ENCODE assay signal across 8 cellular contexts in the genomic region with DNA sequence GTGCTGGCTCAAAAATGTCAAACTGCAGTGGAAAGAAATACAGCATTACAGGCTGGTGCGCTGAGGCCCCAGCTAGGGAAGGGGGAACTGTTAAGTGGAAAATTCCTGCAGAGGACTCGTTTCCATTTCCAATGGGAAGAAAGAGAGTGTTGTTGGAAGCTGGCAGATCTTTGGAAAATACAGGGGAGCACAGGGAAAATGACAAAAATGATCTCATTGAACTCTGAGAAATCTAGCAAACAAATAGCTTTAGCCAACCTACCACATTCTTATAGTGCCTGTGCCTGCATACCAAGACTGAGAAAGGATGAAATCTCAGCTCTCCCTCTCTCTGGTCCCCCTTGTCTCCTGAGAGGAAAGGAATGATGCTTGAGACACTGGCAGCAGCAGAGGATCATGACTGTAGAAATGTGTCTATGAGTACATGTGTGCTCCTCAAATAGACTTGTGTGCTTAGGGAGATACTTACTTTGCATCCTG.
DNase-seq lines count a peak whose midpoint lies in the region; ATAC-seq and TF ChIP-seq lines count a peak whose summit lies in the region.

No MANE protein-coding gene starts in this region.

- peak overlapping the region; percentile 76 for H3K4me3 ChIP-seq in ACC112 (ENCODE audit: low read depth, low read length)
- peak overlapping the region; percentile 69 for H3K4me3 ChIP-seq in HUES64 (ENCODE audit: low read length)
- peak overlapping the region; percentile 70 to 87 for H3K4me3 ChIP-seq in muscle layer of duodenum (ENCODE audit: low read depth in 1 of 2, low read length in 2 of 2)

- WGBS in HUES64, result 17% methylated on average over 2 of the region's 2 CpGs

- H3K9ac ChIP-seq in HUES64 (ENCODE audit: low read depth, low read length), result peak overlapping the region; percentile 95; the same call in 1 of the 2 replicates

- H3K4me1 ChIP-seq in ACC112 (ENCODE audit: control insufficient read depth, insufficient read depth, low read length, unreplicated experiment), result peaks cover 11% of the 10 kb centered on the region
- H3K4me1 ChIP-seq in HUES64 (ENCODE audit: insufficient read depth, low read length), result peaks cover 26% of the 10 kb centered on the region
- H3K4me1 ChIP-seq in muscle layer of duodenum (ENCODE audit: control insufficient read depth in 1 of 2, insufficient read depth in 2 of 2, low read length in 2 of 2), result peaks cover 5 to 7% of the 10 kb centered on the region in 2 donors

- H3K79me2 ChIP-seq in ACC112 (ENCODE audit: control insufficient read depth, insufficient read depth, low read length, unreplicated experiment), result no peaks in the 10 kb centered on the region

- ATAC-seq in HG03432 (IDR thresholded peaks at IDR 0.05; ENCODE audit: unreplicated experiment), result no peak

- peak overlapping the region; percentile 16; the same call in 1 of the 2 replicates for H3K27ac ChIP-seq in ACC112 (ENCODE audit: low read depth, low read length)
- peak overlapping the region; percentile 15; the same call in 1 of the 2 replicates for H3K27ac ChIP-seq in HUES64 (ENCODE audit: low read depth, low read length)
- H3K27ac ChIP-seq in muscle layer of duodenum (ENCODE audit: low read length), result no peak overlapping the region

- POLR2A ChIA-PET in GM10248 (lab: Yijun Ruan, JAX), result no interaction called here

- DNase-seq in dedifferentiated amniotic fluid mesenchymal stem cell (ENCODE audit: extremely low spot score), result peak; percentile 47
- no peak for DNase-seq in NOMO-1 (lab: John Stamatoyannopoulos, UW; ENCODE audit: unreplicated experiment in 2 of 2)
- no peak for DNase-seq in GM10248 (ENCODE audit: extremely low spot score)
- DNase-seq in GM19238 (ENCODE audit: insufficient read length, low spot score), result no peak

- TF ChIP-seq CTCF in GM10248 (IDR thresholded peaks at IDR 0.05; ENCODE audit: control extremely low read depth, extremely low read depth, low read depth, missing control alignments), result no peak

- H3K36me3 ChIP-seq in ACC112 (ENCODE audit: insufficient read depth, low read length) (no peaks in the 10 kb centered on the region), HUES64 (ENCODE audit: insufficient read depth, low read length) (no peaks in the 10 kb centered on the region), muscle layer of duodenum (ENCODE audit: control insufficient read depth in 1 of 2, insufficient read depth in 2 of 2, low read length in 2 of 2) (no peaks in the 10 kb centered on the region)

- H3K27me3 ChIP-seq in ACC112 (ENCODE audit: insufficient read depth, low read length) (no peaks in the 10 kb centered on the region), HUES64 (ENCODE audit: insufficient read depth, low read length) (no peaks in the 10 kb centered on the region), muscle layer of duodenum (ENCODE audit: low read depth, low read length) (no peaks in the 10 kb centered on the region)

- peak overlapping the region; percentile 68 for H2AFZ ChIP-seq in ACC112 (ENCODE audit: low read length, unreplicated experiment)

- H3K9me3 ChIP-seq in HUES64 (ENCODE audit: insufficient read depth, low read depth, low read length), result no peaks in the 10 kb centered on the region
- no peaks in the 10 kb centered on the region for H3K9me3 ChIP-seq in muscle layer of duodenum (ENCODE audit: control insufficient read depth in 1 of 2, low read length in 2 of 2)

- CTCF ChIA-PET in GM10248 (lab: Yijun Ruan, JAX), result interaction anchor here (1.3 to 1.8 kb wide), 3 partner anchors 10 to 13 kb away, joined by 4 to 7 read pairs (median 4); no protein-coding TSS in a partner anchor
